27 cellular contexts compared by ENCODE assay signal in genomic region chr7:132537451-132537850, GRCh38. TPM values are rescaled to one million over a fixed set of nuclear protein-coding genes. Genes with fewer than 3 reads are reported as not detected.
A peak's percentile ranks its signal among the peaks of the same experiment; 100 is the strongest.
DNase-seq lines count a peak whose midpoint lies in the region; ATAC-seq and TF ChIP-seq lines count a peak whose summit lies in the region.
"Had no signal": no experiment of that assay in that cellular context is flagged by ENCODE, and none has a peak within 500 bp of the region (broad histone marks: within the 10 kb centered on the region; RNA-seq: fewer than 3 reads in every experiment).

No MANE protein-coding gene starts in this region.

- DNase-seq in heart left ventricle (peak in 1 of 5 donors; percentile 35), Right ventricle myocardium inferior (ENCODE audit: missing footprints) (no peak), UCSD-AML1 (lab: John Stamatoyannopoulos, UW; ENCODE audit: unreplicated experiment) (peak; percentile 46), mesenchymal stem cell (no peak), type B pancreatic cell (ENCODE audit: extremely low spot score, unreplicated experiment) (no peak), NCI-H1417 treated with DMSO at 0.1 percent for 48 hours (lab: John Stamatoyannopoulos, UW) (no peak), NCI-H774 (lab: John Stamatoyannopoulos, UW) (no peak), NCI-H1436 (lab: John Stamatoyannopoulos, UW) (no peak)
- DNase-seq: activated CD4-positive, alpha-beta T cell treated with anti-CD3 and anti-CD28 coated beads for 4 hours; activated T-cell treated with anti-CD3 and anti-CD28 coated beads, Interleukin-2, amount 50 U/mL, for 1 hour; Caco-2; DMS79 treated with DMSO at 0.1 percent for 48 hours; GF-D8; NCI-H1048; NCI-H1930; NCI-H526 treated with DMSO at 0.1 percent for 48 hours; psoas muscle; small intestine; stimulated activated CD4-positive, alpha-beta T cell treated with anti-CD3 and anti-CD28 coated beads, Interleukin-2, amount 100 ng/mL, for 24 hours; transverse colon had no signal

- H3K27ac Mint-ChIP-seq in type B pancreatic cell = no peak overlapping the region
- H3K27ac Mint-ChIP-seq: memory B cell; T-helper 1 cell treated with Interleukin-12 subunit alpha and Interleukin-12 subunit beta and Interleukin-4 antibody, amounts not matched to agents 30 μg/mL and 1 μg/mL, for 36 hours had no signal

- H3K4ac ChIP-seq in mesenchymal stem cell (ENCODE audit: low read depth in 1 of 2, low read length in 2 of 2) = no peak overlapping the region

- no peak overlapping the region for H2AK5ac ChIP-seq in mesenchymal stem cell (ENCODE audit: low read length, severe bottlenecking)

- intact Hi-C loops in heart left ventricle (cut with DNase I) (no loop called here), Right ventricle myocardium inferior (cut with DNase I) (no loop called here)

- no peak overlapping the region for H3K18ac ChIP-seq in mesenchymal stem cell (ENCODE audit: low read depth in 1 of 2, low read length in 2 of 2)

- no peaks in the 10 kb centered on the region for H3K36me3 Mint-ChIP-seq in type B pancreatic cell
- H3K36me3 Mint-ChIP-seq: memory B cell had no signal

- no peak overlapping the region for H2BK12ac ChIP-seq in mesenchymal stem cell (ENCODE audit: low read length in 2 of 2)

- H2BK15ac ChIP-seq in mesenchymal stem cell (ENCODE audit: low read depth, poor library complexity, severe bottlenecking) = no peak overlapping the region

- no peak overlapping the region for H2BK120ac ChIP-seq in mesenchymal stem cell (ENCODE audit: low read depth, low read length)

- peaks cover 0 to 14% (median 0%) of the 10 kb centered on the region in 12 donors for H3K4me1 ChIP-seq in heart left ventricle
- H3K4me1 ChIP-seq in mesenchymal stem cell (ENCODE audit: control insufficient read depth, insufficient read depth, low read depth, low read length) = no peaks in the 10 kb centered on the region
- H3K4me1 ChIP-seq: adrenal gland, body of pancreas, Caco-2, psoas muscle, SJSA1, transverse colon had no signal

- peaks cover 20% of the 10 kb centered on the region for H3K4me1 Mint-ChIP-seq in type B pancreatic cell (ENCODE audit: unreplicated experiment)
- H3K4me1 Mint-ChIP-seq: memory B cell had no signal

- H3K4me3 ChIP-seq in heart left ventricle (no peak overlapping the region), mesenchymal stem cell (ENCODE audit: insufficient read depth in 1 of 2, low read depth in 1 of 2, low read length in 2 of 2) (peak overlapping the region in 1 of 2 experiments; percentile 60)
- H3K4me3 ChIP-seq: adrenal gland; BLaER1 treated with 17β-estradiol and CSF1 and Interleukin-3, amounts not matched to agents 10 nM and 100 nM; body of pancreas; psoas muscle; SJSA1; transverse colon had no signal

- no peaks in the 10 kb centered on the region for H3K79me1 ChIP-seq in mesenchymal stem cell (replicated peaks; ENCODE audit: low read length, poor library complexity, severe bottlenecking)

- no peaks in the 10 kb centered on the region for H3K9me3 Mint-ChIP-seq in type B pancreatic cell
- H3K9me3 Mint-ChIP-seq: memory B cell had no signal

- peak overlapping the region; percentile 35 for H3K4me3 Mint-ChIP-seq in type B pancreatic cell
- H3K4me3 Mint-ChIP-seq: memory B cell; T-helper 1 cell treated with Interleukin-12 subunit alpha and Interleukin-12 subunit beta and Interleukin-4 antibody, amounts not matched to agents 30 μg/mL and 1 μg/mL, for 36 hours had no signal

- no peak overlapping the region for H3K4me2 ChIP-seq in mesenchymal stem cell (ENCODE audit: low read length, poor library complexity, severe bottlenecking)

- H3K9ac ChIP-seq in mesenchymal stem cell (ENCODE audit: low read length) = peak overlapping the region; percentile 32
- H3K9ac ChIP-seq: BLaER1 treated with 17β-estradiol and CSF1 and Interleukin-3, amounts not matched to agents 10 nM and 100 nM had no signal

- H3K23ac ChIP-seq in mesenchymal stem cell (ENCODE audit: low read length in 2 of 2) = no peak overlapping the region

- no peak overlapping the region for H2BK5ac ChIP-seq in mesenchymal stem cell (ENCODE audit: low read depth, low read length, poor library complexity, severe bottlenecking)

- ATAC-seq in heart left ventricle = peak in 3 of 4 donors; percentile 40 to 59 (median 41)
- no peak for ATAC-seq in Right ventricle myocardium inferior
- ATAC-seq: body of pancreas, psoas muscle had no signal

- H4K8ac ChIP-seq in mesenchymal stem cell (ENCODE audit: low read length) = no peak overlapping the region

- H3K36me3 ChIP-seq in heart left ventricle (no peaks in the 10 kb centered on the region), mesenchymal stem cell (ENCODE audit: control insufficient read depth in 1 of 2, insufficient read depth in 2 of 2, low read depth in 1 of 2, low read length in 2 of 2) (peaks cover 0 to 5% of the 10 kb centered on the region in 2 experiments)
- H3K36me3 ChIP-seq: adrenal gland; BLaER1 treated with 17β-estradiol and CSF1 and Interleukin-3, amounts not matched to agents 10 nM and 100 nM; SJSA1; transverse colon had no signal

- peak overlapping the region in 1 of 2 experiments; percentile 80 for H3K14ac ChIP-seq in mesenchymal stem cell (ENCODE audit: low read length in 2 of 2)

- no peak overlapping the region for H3K27ac ChIP-seq in heart left ventricle
- H3K27ac ChIP-seq in mesenchymal stem cell (ENCODE audit: low read length, poor library complexity, severe bottlenecking) = no peak overlapping the region
- H3K27ac ChIP-seq: adrenal gland, body of pancreas, epithelial cell of prostate, psoas muscle, SJSA1, transverse colon had no signal

- TF ChIP-seq CTCF in heart left ventricle (IDR thresholded peaks at IDR 0.05) (no peak), type B pancreatic cell (conservative IDR thresholded peaks at IDR 0.05) (no peak)

- H3K27me3 Mint-ChIP-seq in type B pancreatic cell = peaks cover 46% of the 10 kb centered on the region
- H3K27me3 Mint-ChIP-seq: memory B cell had no signal

- no peak overlapping the region for H4K91ac ChIP-seq in mesenchymal stem cell (ENCODE audit: low read length)

- no peak overlapping the region for H2AFZ ChIP-seq in mesenchymal stem cell (ENCODE audit: low read depth, low read length)

- WGBS in heart left ventricle, 4 donors = 22 to 36% (median 33%) methylated on average over 2 of the region's 2 CpGs
- WGBS in mesenchymal stem cell = 44% methylated on average over 2 of the region's 2 CpGs

- H3K9me3 ChIP-seq in heart left ventricle (peaks cover 0 to 4% (median 0%) of the 10 kb centered on the region in 12 donors), mesenchymal stem cell (ENCODE audit: control insufficient read depth, low read length) (no peaks in the 10 kb centered on the region)
- H3K9me3 ChIP-seq: adrenal gland, body of pancreas, Caco-2, psoas muscle, SJSA1, transverse colon had no signal

- H3K27me3 ChIP-seq in heart left ventricle = no peaks in the 10 kb centered on the region
- no peaks in the 10 kb centered on the region for H3K27me3 ChIP-seq in mesenchymal stem cell (ENCODE audit: control insufficient read depth in 1 of 2, insufficient read depth in 1 of 2, low read length in 2 of 2)
- H3K27me3 ChIP-seq: adrenal gland; BLaER1 treated with 17β-estradiol and CSF1 and Interleukin-3, amounts not matched to agents 10 nM and 100 nM; body of pancreas; transverse colon had no signal

- TF ChIP-seq POLR2A in heart left ventricle (IDR thresholded peaks at IDR 0.05) = no peak

RNA-seq across cellular contexts. Expression of gene PLXNA4, which starts 38.8 kb away (rescaled TPM):
- total RNA-seq in heart left ventricle (10 to 100 TPM in 7 of 9 donors, 1 to 10 TPM in 2; 8.5 to 22.1 (median 10.9) TPM), Right ventricle myocardium inferior (17.6 TPM), type B pancreatic cell (ENCODE audit: low replicate concordance) (1.6 and 13.6 TPM in 2 replicates)
- 1 to 10 TPM; 1.8 to 4.3 TPM for polyA plus RNA-seq in heart left ventricle
- polyA plus RNA-seq in mesenchymal stem cell (2013, experiment 1 of 2) = 0.06 TPM
- 0.07 TPM for polyA plus RNA-seq in mesenchymal stem cell (2013, experiment 2 of 2)
- total RNA-seq: SJSA1 had no signal
